In genomic region chr10:94251568-94251967, GRCh38 we compare ENCODE assay signal across 25 cellular contexts.
"Had no signal": no experiment of that assay in that cellular context is flagged by ENCODE, and none has a peak within 500 bp of the region (broad histone marks: within the 10 kb centered on the region; RNA-seq: fewer than 3 reads in every experiment).

No MANE protein-coding gene starts in this region.

- H3K36me3 ChIP-seq: MG63 had no signal

- DNase-seq: activated B cell treated with CpG ODN at 0.5 μM for 24 hours; activated CD4-positive, alpha-beta memory T cell treated with anti-CD3 and anti-CD28 coated beads for 36 hours; activated CD4-positive, alpha-beta T cell treated with anti-CD3 and anti-CD28 coated beads for 4 hours; activated CD4-positive, alpha-beta T cell treated with anti-CD3 and anti-CD28 coated beads, Interleukin-2, amount 50 U/mL, for 1 hour; activated CD4-positive, CD25-positive, alpha-beta regulatory T cell treated with anti-CD3 and anti-CD28 coated beads, Interleukin-2, amount 50 U/mL, for 72 hours; activated gamma-delta T cell; activated naive CD4-positive, alpha-beta T cell treated with Interleukin-2 at 50 U/mL for 16 hours; activated naive CD8-positive, alpha-beta T cell treated with anti-CD3 and anti-CD28 coated beads, Interleukin-2, amount 10 ng/mL, durations not matched to agents 7 days and 5 days; activated T-cell treated with anti-CD3 and anti-CD28 coated beads, Interleukin-2, amount 50 U/mL, for 24 hours; amygdala; caudate nucleus; Kasumi-1; KG1; MG63; NCI-H1048; NCI-H187 treated with DMSO at 0.1 percent for 48 hours; NCI-H2081; NCI-H345; NCI-H524 treated with DMSO at 0.1 percent for 48 hours; SIG-M5; SW 1271; T1000 had no signal

- H3K9me3 ChIP-seq: ascending aorta, MG63 had no signal

- H3K4me1 ChIP-seq: ascending aorta had no signal

- ATAC-seq: Panc1, SK-N-SH treated with all-trans-retinoic acid at 6 μM for 48 hours had no signal

- H3K4me3 ChIP-seq: ascending aorta, MG63 had no signal

- H3K27me3 ChIP-seq: ascending aorta, MG63 had no signal

- H3K27ac ChIP-seq: ascending aorta had no signal
